Comparison of ENCODE assay signal across 8 cellular contexts in the genomic region with DNA sequence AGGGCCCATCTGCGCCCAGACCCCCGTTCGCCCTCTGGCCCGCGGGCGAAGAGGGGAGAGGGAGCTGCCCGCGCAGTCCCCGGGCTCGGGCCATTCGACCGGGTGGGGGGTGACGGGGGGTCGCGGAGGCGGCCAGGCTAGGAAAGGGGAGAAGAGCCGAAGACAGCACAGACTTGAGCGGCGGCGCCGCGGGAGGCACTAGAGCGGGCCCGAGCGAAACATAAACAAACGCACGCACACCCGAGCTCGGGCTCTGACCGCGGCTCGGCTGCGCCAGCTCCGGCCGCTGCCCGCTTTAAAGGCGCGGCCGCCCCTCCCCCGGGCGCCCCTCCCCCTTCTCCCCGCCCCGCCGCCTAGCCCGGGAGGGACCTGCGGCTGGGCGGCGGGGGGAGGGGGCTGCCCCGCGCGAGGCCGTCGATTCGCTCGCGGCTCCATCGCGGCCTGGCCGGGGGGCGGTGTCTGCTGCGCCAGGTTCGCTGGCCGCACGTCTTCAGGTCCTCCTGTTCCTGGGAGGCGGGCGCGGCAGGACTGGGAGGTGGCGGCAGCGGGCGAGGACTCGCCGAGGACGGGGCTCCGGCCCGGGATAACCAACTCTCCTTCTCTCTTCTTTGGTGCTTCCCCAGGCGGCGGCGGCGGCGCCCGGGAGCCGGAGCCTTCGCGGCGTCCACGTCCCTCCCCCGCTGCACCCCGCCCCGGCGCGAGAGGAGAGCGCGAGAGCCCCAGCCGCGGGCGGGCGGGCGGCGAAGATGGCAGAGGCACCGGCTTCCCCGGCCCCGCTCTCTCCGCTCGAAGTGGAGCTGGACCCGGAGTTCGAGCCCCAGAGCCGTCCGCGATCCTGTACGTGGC. TPM values are rescaled to one million over a fixed set of nuclear protein-coding genes. Genes with fewer than 3 reads are reported as not detected.
A peak's percentile ranks its signal among the peaks of the same experiment; 100 is the strongest.
DNase-seq lines count a peak whose midpoint lies in the region; ATAC-seq lines count a peak whose summit lies in the region.

A gene (plus strand): TSS at position 455 of the 846 bp plus-strand sequence. CDS start 292 bp downstream, at position 747.

- intact Hi-C loops in activated CD4-positive, alpha-beta T cell treated with anti-CD3 and anti-CD28 coated beads, Interleukin-2, amount 10 ng/mL, durations not matched to agents 24 days and 14 days (cut with micrococcal nuclease): no loop called here
- intact Hi-C loops in left colon (cut with DNase I, micrococcal nuclease): loop anchor here in 1 of 2 donors (10.0 kb wide), 1 partner anchor 114 kb away; no protein-coding TSS in a partner anchor

- ATAC-seq in left colon (peak; percentile 58), GM21390 (IDR thresholded peaks at IDR 0.05; ENCODE audit: unreplicated experiment) (no peak)

- peaks cover 37% of the 10 kb centered on the region for H3K4me1 Mint-ChIP-seq in activated CD4-positive, alpha-beta T cell treated with anti-CD3 and anti-CD28 coated beads, Interleukin-2, amount 10 ng/mL, durations not matched to agents 24 days and 14 days

- H3K4me3 Mint-ChIP-seq in activated CD4-positive, alpha-beta T cell treated with anti-CD3 and anti-CD28 coated beads, Interleukin-2, amount 10 ng/mL, durations not matched to agents 24 days and 14 days: peak within 1 kb of the TSS; percentile 88

- DNase-seq in NCI-H510A (lab: John Stamatoyannopoulos, UW) (peak; percentile 38), NCI-H510A treated with DMSO at 0.1 percent for 48 hours (lab: John Stamatoyannopoulos, UW) (no peak), NCI-H2196 (lab: John Stamatoyannopoulos, UW; ENCODE audit: unreplicated experiment) (peak; percentile 89), dedifferentiated amniotic fluid mesenchymal stem cell (ENCODE audit: extremely low spot score) (peak; percentile 58), left colon (peak; percentile 94)
- peak; percentile 87 for DNase-seq in activated CD4-positive, alpha-beta T cell treated with anti-CD3 and anti-CD28 coated beads, Interleukin-2, amount 10 ng/mL, durations not matched to agents 24 days and 14 days
- DNase-seq in stimulated activated CD4-positive, alpha-beta T cell treated with anti-CD3 and anti-CD28 coated beads, Interleukin-1b, Interleukin-23, amount 100 ng/mL, for 48 hours: peak; percentile 39

- H3K27ac Mint-ChIP-seq in activated CD4-positive, alpha-beta T cell treated with anti-CD3 and anti-CD28 coated beads, Interleukin-2, amount 10 ng/mL, durations not matched to agents 24 days and 14 days: peak within 1 kb of the TSS; percentile 68

- peaks cover 11% of the 10 kb centered on the region for H3K36me3 Mint-ChIP-seq in activated CD4-positive, alpha-beta T cell treated with anti-CD3 and anti-CD28 coated beads, Interleukin-2, amount 10 ng/mL, durations not matched to agents 24 days and 14 days (ENCODE audit: low read depth)

- H3K27me3 Mint-ChIP-seq in activated CD4-positive, alpha-beta T cell treated with anti-CD3 and anti-CD28 coated beads, Interleukin-2, amount 10 ng/mL, durations not matched to agents 24 days and 14 days: peaks cover 28% of the 10 kb centered on the region

- no peaks in the 10 kb centered on the region for H3K9me3 Mint-ChIP-seq in activated CD4-positive, alpha-beta T cell treated with anti-CD3 and anti-CD28 coated beads, Interleukin-2, amount 10 ng/mL, durations not matched to agents 24 days and 14 days

RNA-seq across cellular contexts. Expression of the gene that starts here (rescaled TPM):
- total RNA-seq in activated CD4-positive, alpha-beta T cell treated with anti-CD3 and anti-CD28 coated beads, Interleukin-2, amount 10 ng/mL, durations not matched to agents 24 days and 14 days: 5.9 TPM in 2 replicates
- total RNA-seq in left colon: 10 to 100 TPM; 39.9 to 70.0 TPM
